ENCODE assay signal across 15 cellular contexts in genomic region chr12:104213952-104214351, GRCh38. TPM values are rescaled to one million over a fixed set of nuclear protein-coding genes. Genes with fewer than 3 reads are reported as not detected.
DNase-seq lines count a peak whose midpoint lies in the region; ATAC-seq and TF ChIP-seq lines count a peak whose summit lies in the region.
"Had no signal": no experiment of that assay in that cellular context is flagged by ENCODE, and none has a peak within 500 bp of the region (broad histone marks: within the 10 kb centered on the region; RNA-seq: fewer than 3 reads in every experiment).

No MANE protein-coding gene starts in this region.

- TF ChIP-seq CTCF in 22Rv1 (IDR thresholded peaks at IDR 0.05), result no peak

- in situ Hi-C loops in G401 (cut with HindIII; ENCODE audit: low sequenced_read_pairs), result no loop called here

- DNase-seq in G401 (ENCODE audit: low spot score) (peak; percentile 7), fibroblast of peridontal ligament (ENCODE audit: extremely low read depth) (peak; percentile 91), kidney glomerular epithelial cell (lab: John Stamatoyannopoulos, UW) (no peak), anterior cingulate cortex (lab: John Stamatoyannopoulos, UW) (no peak)
- no peak for DNase-seq in activated naive CD4-positive, alpha-beta T cell treated with anti-CD3 and anti-CD28 coated beads, Interleukin-2, amount 50 U/mL, for 16 hours
- DNase-seq: activated CD4-positive, CD25-positive, alpha-beta regulatory T cell; BE2C; central memory CD4-positive, alpha-beta T cell; NCI-H226; ovary; SIG-M5; stimulated activated CD4-positive, alpha-beta T cell treated with anti-CD3 and anti-CD28 coated beads, Interleukin-4, amount 100 ng/mL, for 24 hours had no signal

- peak overlapping the region; percentile 75 for H3K27ac ChIP-seq in 22Rv1
- H3K27ac ChIP-seq: ovary had no signal

- no peak for ATAC-seq in GM21423 (IDR thresholded peaks at IDR 0.05; ENCODE audit: unreplicated experiment)

TF ChIP-seq in PFSK-1, 5 proteins besides CTCF, POLR2A, EP300 and RAD21:
- no peak for TF ChIP-seq TAF1 (IDR thresholded peaks at IDR 0.05; ENCODE audit: borderline replicate concordance, insufficient read depth, low read length)
- TF ChIP-seq, protein P1, sequence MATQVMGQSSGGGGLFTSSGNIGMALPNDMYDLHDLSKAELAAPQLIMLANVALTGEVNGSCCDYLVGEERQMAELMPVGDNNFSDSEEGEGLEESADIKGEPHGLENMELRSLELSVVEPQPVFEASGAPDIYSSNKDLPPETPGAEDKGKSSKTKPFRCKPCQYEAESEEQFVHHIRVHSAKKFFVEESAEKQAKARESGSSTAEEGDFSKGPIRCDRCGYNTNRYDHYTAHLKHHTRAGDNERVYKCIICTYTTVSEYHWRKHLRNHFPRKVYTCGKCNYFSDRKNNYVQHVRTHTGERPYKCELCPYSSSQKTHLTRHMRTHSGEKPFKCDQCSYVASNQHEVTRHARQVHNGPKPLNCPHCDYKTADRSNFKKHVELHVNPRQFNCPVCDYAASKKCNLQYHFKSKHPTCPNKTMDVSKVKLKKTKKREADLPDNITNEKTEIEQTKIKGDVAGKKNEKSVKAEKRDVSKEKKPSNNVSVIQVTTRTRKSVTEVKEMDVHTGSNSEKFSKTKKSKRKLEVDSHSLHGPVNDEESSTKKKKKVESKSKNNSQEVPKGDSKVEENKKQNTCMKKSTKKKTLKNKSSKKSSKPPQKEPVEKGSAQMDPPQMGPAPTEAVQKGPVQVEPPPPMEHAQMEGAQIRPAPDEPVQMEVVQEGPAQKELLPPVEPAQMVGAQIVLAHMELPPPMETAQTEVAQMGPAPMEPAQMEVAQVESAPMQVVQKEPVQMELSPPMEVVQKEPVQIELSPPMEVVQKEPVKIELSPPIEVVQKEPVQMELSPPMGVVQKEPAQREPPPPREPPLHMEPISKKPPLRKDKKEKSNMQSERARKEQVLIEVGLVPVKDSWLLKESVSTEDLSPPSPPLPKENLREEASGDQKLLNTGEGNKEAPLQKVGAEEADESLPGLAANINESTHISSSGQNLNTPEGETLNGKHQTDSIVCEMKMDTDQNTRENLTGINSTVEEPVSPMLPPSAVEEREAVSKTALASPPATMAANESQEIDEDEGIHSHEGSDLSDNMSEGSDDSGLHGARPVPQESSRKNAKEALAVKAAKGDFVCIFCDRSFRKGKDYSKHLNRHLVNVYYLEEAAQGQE (IDR thresholded peaks at IDR 0.05; ENCODE audit: insufficient read depth in 1 of 2, low read depth in 2 of 2, low read length in 2 of 2), result 0 out of 4 replicates have a peak, but pooled peaks of 1 of the 2 experiments have one; percentile 58
- TF ChIP-seq SIN3A (IDR thresholded peaks at IDR 0.05; ENCODE audit: borderline replicate concordance, insufficient read depth, low read length), result 0 out of 2 replicates have a peak, but pooled peaks have one; percentile 51

RNA-seq across cellular contexts. Expression of gene TXNRD1, which starts 1.6 kb away (rescaled TPM):
- total RNA-seq in G401 (2014; rRNA removed; shearing (Covaris generic)), result 581 and 681 TPM in 2 replicates
- 126 TPM for polyA plus RNA-seq in PFSK-1 (2012; ENCODE audit: insufficient read length, low read depth)

Comparison
In these comparisons a context has a peak if more than half of its experiments do, and no peak if none do; other contexts are left out.
1. DNase-seq: peak in G401 (single experiment) and fibroblast of peridontal ligament (single experiment); none in kidney glomerular epithelial cell (single experiment), activated naive CD4-positive, alpha-beta T cell treated with anti-CD3 and anti-CD28 coated beads, Interleukin-2, amount 50 U/mL, for 16 hours (single experiment) and anterior cingulate cortex (0 of 58).